ENCODE assay signal across 8 cellular contexts in the genomic region with DNA sequence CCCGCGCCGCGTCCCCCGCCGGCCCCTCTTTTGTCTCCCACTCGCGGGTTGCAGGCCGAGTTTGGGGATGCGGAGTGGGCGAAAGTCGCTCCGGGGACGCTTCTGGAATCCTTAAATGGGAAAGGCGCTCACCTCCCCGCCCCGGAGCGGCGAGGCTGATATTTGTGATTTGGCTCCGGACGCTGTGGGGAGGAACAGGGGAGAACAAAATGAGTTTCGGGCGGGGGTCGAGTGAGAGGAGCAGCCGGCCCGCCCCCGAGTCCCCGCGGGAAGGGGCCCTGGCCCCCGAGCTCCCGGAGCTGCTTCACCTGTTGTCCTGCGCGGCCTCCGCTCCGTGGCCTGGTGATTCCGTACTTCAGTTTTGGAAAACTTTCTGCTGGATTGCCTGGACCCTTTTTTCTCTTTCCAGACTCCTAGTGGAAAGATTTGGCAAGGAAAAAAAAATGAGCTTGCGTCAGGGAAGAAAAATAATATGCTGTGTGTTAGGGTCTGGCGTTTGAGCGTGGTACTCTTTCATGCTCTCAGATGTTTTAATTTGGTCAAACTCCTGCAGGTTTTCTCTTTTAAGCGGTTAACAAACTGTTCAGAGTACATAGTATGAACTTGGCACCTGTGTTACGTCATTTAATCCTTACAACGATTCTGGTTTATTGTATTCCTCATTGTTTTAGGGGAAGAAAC. TPM values are rescaled to one million over a fixed set of nuclear protein-coding genes. Genes with fewer than 3 reads are reported as not detected.
DNase-seq lines count a peak whose midpoint lies in the region; ATAC-seq, FAIRE-seq and TF ChIP-seq lines count a peak whose summit lies in the region.

No MANE protein-coding gene starts in this region.

- no peaks in the 10 kb centered on the region for H3K27me3 ChIP-seq in SJCRH30

- H3K9me3 ChIP-seq in SJCRH30 (replicated peaks) (no peaks in the 10 kb centered on the region), kidney (ENCODE audit: control insufficient read depth in 1 of 2, low read length in 2 of 2) (no peaks in the 10 kb centered on the region)

- H3K4me1 Mint-ChIP-seq in brain: peaks cover 74% of the 10 kb centered on the region

- H3K27ac ChIP-seq in SJCRH30: peak overlapping the region; percentile 62
- H3K27ac ChIP-seq in kidney (ENCODE audit: low read depth in 2 of 2, low read length in 2 of 2): peak overlapping the region; percentile 67 to 86

- TF ChIP-seq CTCF in brain (conservative IDR thresholded peaks at IDR 0.05) (peak; percentile 33 to 35), kidney (IDR thresholded peaks at IDR 0.05; ENCODE audit: borderline replicate concordance, extremely low read depth, insufficient read depth) (no peak)

- DNase-seq in DMS53 (lab: John Stamatoyannopoulos, UW) (peak; percentile 63), SJCRH30 (peak; percentile 44 to 58), kidney (peak; percentile 81), NCI-H2196 treated with DMSO at 0.1 percent for 48 hours (lab: John Stamatoyannopoulos, UW; ENCODE audit: unreplicated experiment) (no peak)
- DNase-seq in stimulated activated CD4-positive, alpha-beta T cell treated with anti-CD3 and anti-CD28 coated beads, Interleukin-1b, Interleukin-23, amount 100 ng/mL, for 48 hours: peak; percentile 4

- H3K27me3 Mint-ChIP-seq in brain: peaks cover 8% of the 10 kb centered on the region

- intact Hi-C loops in kidney (cut with DNase I): no loop called here

- ATAC-seq in HG02642 (IDR thresholded peaks at IDR 0.05; ENCODE audit: poor library complexity, unreplicated experiment): peak; percentile 6
- ATAC-seq in HG02852 (IDR thresholded peaks at IDR 0.05; ENCODE audit: unreplicated experiment): no peak

- peaks cover 16% of the 10 kb centered on the region for H3K36me3 Mint-ChIP-seq in brain

- 0 out of 2 replicates have a peak, but pooled peaks cover 3% of the 10 kb centered on the region for H3K36me3 ChIP-seq in SJCRH30
- H3K36me3 ChIP-seq in kidney (ENCODE audit: control insufficient read depth in 1 of 2, insufficient read depth in 2 of 2, low read length in 2 of 2): no peaks in the 10 kb centered on the region

- H3K9ac ChIP-seq in kidney (ENCODE audit: low read length in 2 of 2): peak overlapping the region; percentile 18 to 38

- H3K4me1 ChIP-seq in SJCRH30 (no peaks in the 10 kb centered on the region), kidney (ENCODE audit: control insufficient read depth in 1 of 2, insufficient read depth in 1 of 2, low read depth in 1 of 2, low read length in 2 of 2) (peaks cover 10 to 13% of the 10 kb centered on the region in 2 donors)

- FAIRE-seq in kidney (lab: Jason Lieb, UNC): no peak

- H3K27ac Mint-ChIP-seq in brain: peak overlapping the region; percentile 94 to 98 (median 98)

- H3K9me3 Mint-ChIP-seq in brain: peaks cover 0 to 5% (median 0%) of the 10 kb centered on the region in 5 experiments

- H3K4me3 ChIP-seq in SJCRH30 (peak overlapping the region; percentile 74), kidney (ENCODE audit: low read length in 2 of 2) (peak overlapping the region; percentile 59 to 73)

- peak overlapping the region; percentile 87 to 95 (median 91) for H3K4me3 Mint-ChIP-seq in brain

RNA-seq across cellular contexts. Expression of a gene that starts 0.8 kb away (rescaled TPM):
- total RNA-seq in SJCRH30 (2014; rRNA removed; shearing (Covaris generic)): 28.7 and 36.3 TPM in 2 replicates
- polyA plus RNA-seq in brain (ENCODE audit: insufficient read depth, low read depth, low replicate concordance) (7.2 TPM), kidney (ENCODE audit: insufficient read depth, low read depth, low replicate concordance) (7.9 TPM)
- total RNA-seq in kidney: 37.4 TPM
